In genomic region chr7:129836983-129837382, GRCh38 we compare ENCODE assay signal across 19 cellular contexts.
DNase-seq lines count a peak whose midpoint lies in the region; ATAC-seq and TF ChIP-seq lines count a peak whose summit lies in the region.
"Had no signal": no experiment of that assay in that cellular context is flagged by ENCODE, and none has a peak within 500 bp of the region (broad histone marks: within the 10 kb centered on the region; RNA-seq: fewer than 3 reads in every experiment).

No MANE protein-coding gene starts in this region.

- H3K27ac Mint-ChIP-seq in CD4-positive, CD25-positive, alpha-beta regulatory T cell: peak overlapping the region; percentile 1 to 65 (median 3)
- H3K27ac Mint-ChIP-seq in CD8-positive, alpha-beta T cell: peak overlapping the region; percentile 49
- peak overlapping the region; percentile 8 for H3K27ac Mint-ChIP-seq in activated naive CD8-positive, alpha-beta T cell treated with anti-CD3 and anti-CD28 coated beads, Interleukin-2, amount 50 U/mL, for 24 hours
- H3K27ac Mint-ChIP-seq: stimulated activated naive CD8-positive, alpha-beta T cell treated with anti-CD3 and anti-CD28 coated beads, Interleukin-15, amount 100 ng/mL, for 72 hours had no signal

- POLR2A ChIA-PET in CD8-positive, alpha-beta T cell (lab: Charles Lee): no interaction called here

- peaks cover 8% of the 10 kb centered on the region for H3K4me1 ChIP-seq in CD4-positive, CD25-positive, alpha-beta regulatory T cell (ENCODE audit: control insufficient read depth, insufficient read depth, low read length, poor library complexity, severe bottlenecking)
- peaks cover 15% of the 10 kb centered on the region for H3K4me1 ChIP-seq in CD8-positive, alpha-beta T cell (ENCODE audit: insufficient read depth, low read length)

- CTCF ChIA-PET in CD8-positive, alpha-beta T cell (lab: Charles Lee): interaction anchor here (0.8 to 6.0 kb wide), 2 partner anchors 11 to 174 kb away, joined by 3 to 26 read pairs; no protein-coding TSS in a partner anchor

- TF ChIP-seq CTCF in CD8-positive, alpha-beta T cell (IDR thresholded peaks at IDR 0.05): no peak
- no peak for TF ChIP-seq CTCF in foreskin fibroblast (IDR thresholded peaks at IDR 0.05; ENCODE audit: low read depth, low read length)

- H3K27me3 Mint-ChIP-seq in CD4-positive, CD25-positive, alpha-beta regulatory T cell: no peaks in the 10 kb centered on the region
- H3K27me3 Mint-ChIP-seq in CD8-positive, alpha-beta T cell (ENCODE audit: low read depth): no peaks in the 10 kb centered on the region
- no peaks in the 10 kb centered on the region for H3K27me3 Mint-ChIP-seq in activated naive CD8-positive, alpha-beta T cell treated with anti-CD3 and anti-CD28 coated beads, Interleukin-2, amount 50 U/mL, for 24 hours
- H3K27me3 Mint-ChIP-seq: stimulated activated naive CD8-positive, alpha-beta T cell treated with anti-CD3 and anti-CD28 coated beads, Interleukin-15, amount 100 ng/mL, for 72 hours had no signal

- no peaks in the 10 kb centered on the region for H3K9me3 Mint-ChIP-seq in CD4-positive, CD25-positive, alpha-beta regulatory T cell
- H3K9me3 Mint-ChIP-seq in CD8-positive, alpha-beta T cell: no peaks in the 10 kb centered on the region
- no peaks in the 10 kb centered on the region for H3K9me3 Mint-ChIP-seq in activated naive CD8-positive, alpha-beta T cell treated with anti-CD3 and anti-CD28 coated beads, Interleukin-2, amount 50 U/mL, for 24 hours
- H3K9me3 Mint-ChIP-seq: stimulated activated naive CD8-positive, alpha-beta T cell treated with anti-CD3 and anti-CD28 coated beads, Interleukin-15, amount 100 ng/mL, for 72 hours had no signal

- no peaks in the 10 kb centered on the region for H3K27me3 ChIP-seq in CD4-positive, CD25-positive, alpha-beta regulatory T cell (ENCODE audit: control insufficient read depth, insufficient read depth, low read length)
- H3K27me3 ChIP-seq in CD8-positive, alpha-beta T cell (ENCODE audit: insufficient read depth, low read length): no peaks in the 10 kb centered on the region
- H3K27me3 ChIP-seq: spleen, tibial nerve had no signal

- peaks cover 53% of the 10 kb centered on the region for H3K36me3 ChIP-seq in CD4-positive, CD25-positive, alpha-beta regulatory T cell (ENCODE audit: control insufficient read depth, insufficient read depth, low read length)
- no peaks in the 10 kb centered on the region for H3K36me3 ChIP-seq in CD8-positive, alpha-beta T cell (ENCODE audit: insufficient read depth, low read length)

- peaks cover 5 to 16% (median 7%) of the 10 kb centered on the region in 4 donors for H3K4me1 Mint-ChIP-seq in CD4-positive, CD25-positive, alpha-beta regulatory T cell
- H3K4me1 Mint-ChIP-seq in CD8-positive, alpha-beta T cell (ENCODE audit: low read depth): peaks cover 20% of the 10 kb centered on the region
- H3K4me1 Mint-ChIP-seq in activated naive CD8-positive, alpha-beta T cell treated with anti-CD3 and anti-CD28 coated beads, Interleukin-2, amount 50 U/mL, for 24 hours: peaks cover 17% of the 10 kb centered on the region

- no peak overlapping the region for H3K4me3 Mint-ChIP-seq in CD4-positive, CD25-positive, alpha-beta regulatory T cell
- no peak overlapping the region for H3K4me3 Mint-ChIP-seq in CD8-positive, alpha-beta T cell
- no peak overlapping the region for H3K4me3 Mint-ChIP-seq in activated naive CD8-positive, alpha-beta T cell treated with anti-CD3 and anti-CD28 coated beads, Interleukin-2, amount 50 U/mL, for 24 hours
- H3K4me3 Mint-ChIP-seq: stimulated activated naive CD8-positive, alpha-beta T cell treated with anti-CD3 and anti-CD28 coated beads, Interleukin-15, amount 100 ng/mL, for 72 hours had no signal

- H3K27ac ChIP-seq in CD4-positive, CD25-positive, alpha-beta regulatory T cell (ENCODE audit: insufficient read depth, low read length, poor library complexity, severe bottlenecking): no peak overlapping the region
- no peak overlapping the region for H3K27ac ChIP-seq in CD8-positive, alpha-beta T cell (ENCODE audit: low read depth, low read length)
- H3K27ac ChIP-seq: tibial nerve had no signal

- H3K4me3 ChIP-seq in CD4-positive, CD25-positive, alpha-beta regulatory T cell (ENCODE audit: low read depth, low read length): no peak overlapping the region
- H3K4me3 ChIP-seq in CD8-positive, alpha-beta T cell (ENCODE audit: low read depth, low read length): no peak overlapping the region
- no peak overlapping the region for H3K4me3 ChIP-seq in foreskin fibroblast (ENCODE audit: low read depth in 1 of 2, low read length in 2 of 2)
- H3K4me3 ChIP-seq: spleen, tibial nerve had no signal

- no peaks in the 10 kb centered on the region for H3K9me3 ChIP-seq in CD4-positive, CD25-positive, alpha-beta regulatory T cell (ENCODE audit: control insufficient read depth in 2 of 2, low read length in 2 of 2)
- no peaks in the 10 kb centered on the region for H3K9me3 ChIP-seq in CD8-positive, alpha-beta T cell (ENCODE audit: low read length)
- H3K9me3 ChIP-seq: spleen, tibial nerve had no signal

- no peak for DNase-seq in CD4-positive, CD25-positive, alpha-beta regulatory T cell
- DNase-seq in CD8-positive, alpha-beta T cell: no peak
- no peak for DNase-seq in activated naive CD8-positive, alpha-beta T cell treated with anti-CD3 and anti-CD28 coated beads, Interleukin-2, amount 50 U/mL, for 24 hours
- DNase-seq in mesenteric fat pad (ENCODE audit: low spot score) (peak; percentile 55), HUDEP-2 (lab: John Stamatoyannopoulos, UW; ENCODE audit: unreplicated experiment in 76 of 76) (no peak), NCI-H2029 treated with DMSO at 0.1 percent for 48 hours (lab: John Stamatoyannopoulos, UW) (no peak), foreskin fibroblast (no peak)
- DNase-seq: activated CD4-positive, alpha-beta T cell treated with anti-CD3 and anti-CD28 coated beads for 4 hours; amniotic stem cell; GF-D8; H7; KG1; NCI-H774; occipital lobe; spleen; stimulated activated CD4-positive, alpha-beta T cell treated with anti-CD3 and anti-CD28 coated beads, Interleukin-4, amount 100 ng/mL, for 24 hours; stimulated activated naive CD8-positive, alpha-beta T cell treated with anti-CD3 and anti-CD28 coated beads, Interleukin-15, amount 100 ng/mL, for 72 hours; T-helper 1 cell had no signal

- ATAC-seq in CD4-positive, CD25-positive, alpha-beta regulatory T cell (ENCODE audit: low read depth in 2 of 2): no peak
- no peak for ATAC-seq in CD8-positive, alpha-beta T cell
- no peak for ATAC-seq in activated naive CD8-positive, alpha-beta T cell treated with anti-CD3 and anti-CD28 coated beads, Interleukin-2, amount 50 U/mL, for 24 hours
- ATAC-seq: stimulated activated naive CD8-positive, alpha-beta T cell treated with anti-CD3 and anti-CD28 coated beads, Interleukin-15, amount 100 ng/mL, for 72 hours had no signal

- intact Hi-C loops in CD8-positive, alpha-beta T cell (cut with DNase I, micrococcal nuclease): no loop called here

- H3K36me3 Mint-ChIP-seq in CD4-positive, CD25-positive, alpha-beta regulatory T cell: peaks cover 32% of the 10 kb centered on the region
- peaks cover 53% of the 10 kb centered on the region for H3K36me3 Mint-ChIP-seq in CD8-positive, alpha-beta T cell
- H3K36me3 Mint-ChIP-seq in activated naive CD8-positive, alpha-beta T cell treated with anti-CD3 and anti-CD28 coated beads, Interleukin-2, amount 50 U/mL, for 24 hours (ENCODE audit: low read depth): no peaks in the 10 kb centered on the region
